In genomic region chr22:46798366-46799057, GRCh38 we compare ENCODE assay signal across 8 cellular contexts. TPM values are rescaled to one million over a fixed set of nuclear protein-coding genes. Genes with fewer than 3 reads are reported as not detected.
DNase-seq lines count a peak whose midpoint lies in the region; ATAC-seq and TF ChIP-seq lines count a peak whose summit lies in the region.

No MANE protein-coding gene starts in this region.

- H3K9me3 Mint-ChIP-seq in activated T-helper 1 cell treated with anti-CD3 and anti-CD28 coated beads, Interleukin-12 subunit alpha, Interleukin-12 subunit beta, Interleukin-2, Interleukin-4 antibody, amounts not matched to agents 30 ng/mL and 10 ng/mL and 1 ng/mL, durations not matched to agents 14 hours and 24 hours and 36 hours, result no peaks in the 10 kb centered on the region

- H3K4me1 ChIP-seq in Panc1 (ENCODE audit: control insufficient read depth, insufficient read depth, low read length), result peaks cover 10% of the 10 kb centered on the region

- H3K4me2 ChIP-seq in neural cell (ENCODE audit: low read length), result no peak overlapping the region

- no peaks in the 10 kb centered on the region for H3K27me3 Mint-ChIP-seq in activated T-helper 1 cell treated with anti-CD3 and anti-CD28 coated beads, Interleukin-12 subunit alpha, Interleukin-12 subunit beta, Interleukin-2, Interleukin-4 antibody, amounts not matched to agents 30 ng/mL and 10 ng/mL and 1 ng/mL, durations not matched to agents 14 hours and 24 hours and 36 hours (ENCODE audit: insufficient read depth)

- no peaks in the 10 kb centered on the region for H3K9me3 ChIP-seq in Panc1 (ENCODE audit: control insufficient read depth, insufficient read depth, low read depth, low read length)
- H3K9me3 ChIP-seq in neural cell (ENCODE audit: low read length), result no peaks in the 10 kb centered on the region

- no peak overlapping the region for H3K4me3 Mint-ChIP-seq in activated T-helper 1 cell treated with anti-CD3 and anti-CD28 coated beads, Interleukin-12 subunit alpha, Interleukin-12 subunit beta, Interleukin-2, Interleukin-4 antibody, amounts not matched to agents 30 ng/mL and 10 ng/mL and 1 ng/mL, durations not matched to agents 14 hours and 24 hours and 36 hours

- TF ChIP-seq RAD21 in neural cell (conservative IDR thresholded peaks at IDR 0.05), result peak; percentile 99

- H3K79me2 ChIP-seq in neural cell (replicated peaks; ENCODE audit: insufficient read depth, low read length), result no peaks in the 10 kb centered on the region

- intact Hi-C loops in Panc1 (cut with micrococcal nuclease; ENCODE audit: unreplicated experiment), result no loop called here
- intact Hi-C loops in activated T-helper 1 cell treated with anti-CD3 and anti-CD28 coated beads, Interleukin-12 subunit alpha, Interleukin-12 subunit beta, Interleukin-2, Interleukin-4 antibody, amounts not matched to agents 30 ng/mL and 10 ng/mL and 1 ng/mL, durations not matched to agents 14 hours and 24 hours and 36 hours (cut with micrococcal nuclease), result loop anchor here (2.0 kb wide), 1 partner anchor 36 kb away; the partner anchor contains the start of gene TBC1D22A

- H3K4me3 ChIP-seq in Panc1 (ENCODE audit: low read depth in 2 of 2, low read length in 2 of 2), result no peak overlapping the region
- no peak overlapping the region for H3K4me3 ChIP-seq in fibroblast of mammary gland (ENCODE audit: control insufficient read depth, low read depth, low read length)
- H3K4me3 ChIP-seq in neural cell (ENCODE audit: low read length), result no peak overlapping the region

- no peaks in the 10 kb centered on the region for H3K36me3 ChIP-seq in Panc1 (ENCODE audit: control insufficient read depth, insufficient read depth, low read length)
- H3K36me3 ChIP-seq in neural cell (ENCODE audit: insufficient read depth, low read length), result peaks cover 4% of the 10 kb centered on the region

- peak; percentile 81 for DNase-seq in COLO829 (ENCODE audit: low spot score)
- peak; percentile 40 for DNase-seq in HK-2 (ENCODE audit: unreplicated experiment)
- DNase-seq in Panc1 (ENCODE audit: low read depth, low spot score), result peak; percentile 22
- peak; percentile 65 for DNase-seq in activated T-helper 1 cell treated with anti-CD3 and anti-CD28 coated beads, Interleukin-12 subunit alpha, Interleukin-12 subunit beta, Interleukin-2, Interleukin-4 antibody, amounts not matched to agents 30 ng/mL and 10 ng/mL and 1 ng/mL, durations not matched to agents 14 hours and 24 hours and 36 hours (ENCODE audit: low spot score)
- DNase-seq in fibroblast of mammary gland (ENCODE audit: low read depth), result peak; percentile 62
- peak; percentile 84 for DNase-seq in stimulated activated naive CD8-positive, alpha-beta T cell treated with anti-CD3 and anti-CD28 coated beads, Interleukin-15, Interleukin-2, amounts not matched to agents 100 U/mL and 50 U/mL, for 24 hours

- CTCF ChIA-PET in Panc1 (lab: Charles Lee), result interaction anchor here (0.6 to 0.9 kb wide), 3 partner anchors 23 to 182 kb away, joined by 3 to 5 read pairs (median 3); no protein-coding TSS in a partner anchor

- H3K27ac Mint-ChIP-seq in activated T-helper 1 cell treated with anti-CD3 and anti-CD28 coated beads, Interleukin-12 subunit alpha, Interleukin-12 subunit beta, Interleukin-2, Interleukin-4 antibody, amounts not matched to agents 30 ng/mL and 10 ng/mL and 1 ng/mL, durations not matched to agents 14 hours and 24 hours and 36 hours, result peak overlapping the region; percentile 82

- TF ChIP-seq CTCF in Panc1 (IDR thresholded peaks at IDR 0.05) (peak; percentile 91), fibroblast of mammary gland (conservative IDR thresholded peaks at IDR 0.05; ENCODE audit: control insufficient read depth, insufficient read depth, low read depth, low read length) (peak; percentile 92), neural cell (IDR thresholded peaks at IDR 0.05; ENCODE audit: poor library complexity, severe bottlenecking) (peak; percentile 98)

- POLR2A ChIA-PET in Panc1 (lab: Charles Lee), result no interaction called here

- H3K4me1 Mint-ChIP-seq in activated T-helper 1 cell treated with anti-CD3 and anti-CD28 coated beads, Interleukin-12 subunit alpha, Interleukin-12 subunit beta, Interleukin-2, Interleukin-4 antibody, amounts not matched to agents 30 ng/mL and 10 ng/mL and 1 ng/mL, durations not matched to agents 14 hours and 24 hours and 36 hours (ENCODE audit: low read depth), result peaks cover 20% of the 10 kb centered on the region

- ATAC-seq in Panc1 (peak; percentile 93), HG03196 (IDR thresholded peaks at IDR 0.05; ENCODE audit: unreplicated experiment) (no peak)
- ATAC-seq in stimulated activated naive CD8-positive, alpha-beta T cell treated with anti-CD3 and anti-CD28 coated beads, Interleukin-15, Interleukin-2, amounts not matched to agents 100 U/mL and 50 U/mL, for 24 hours, result peak; percentile 79

- no TSS peak for BruUV-seq in Panc1 (replicated peaks; lab: Mats Ljungman, UMichigan)

- H3K27me3 ChIP-seq in Panc1 (ENCODE audit: control insufficient read depth, insufficient read depth, low read length) (no peaks in the 10 kb centered on the region), neural cell (ENCODE audit: insufficient read depth, low read depth, low read length) (no peaks in the 10 kb centered on the region)

- H3F3A ChIP-seq in neural cell (ENCODE audit: insufficient read depth, low read length, poor library complexity, severe bottlenecking), result no peaks in the 10 kb centered on the region

- H4K20me1 ChIP-seq in neural cell (ENCODE audit: insufficient read depth), result no peaks in the 10 kb centered on the region

- in situ Hi-C loops in Panc1 (cut with HindIII; ENCODE audit: low pct_unique_long_range_greater_than_20kb, low sequenced_read_pairs), result no loop called here

- H3K9me2 ChIP-seq in neural cell (ENCODE audit: insufficient read depth, low read length), result no peaks in the 10 kb centered on the region

- no peak for TF ChIP-seq EP300 in neural cell (conservative IDR thresholded peaks at IDR 0.05; ENCODE audit: poor library complexity, severe bottlenecking)

- H2AFZ ChIP-seq in neural cell (ENCODE audit: low read depth, low read length), result no peak overlapping the region

- peaks cover 37% of the 10 kb centered on the region for H3K36me3 Mint-ChIP-seq in activated T-helper 1 cell treated with anti-CD3 and anti-CD28 coated beads, Interleukin-12 subunit alpha, Interleukin-12 subunit beta, Interleukin-2, Interleukin-4 antibody, amounts not matched to agents 30 ng/mL and 10 ng/mL and 1 ng/mL, durations not matched to agents 14 hours and 24 hours and 36 hours (ENCODE audit: low read depth)

- no peak overlapping the region for H3K9ac ChIP-seq in neural cell (ENCODE audit: low read length)

- no peak overlapping the region for H3K27ac ChIP-seq in Panc1 (ENCODE audit: low read length)
- no peak overlapping the region for H3K27ac ChIP-seq in neural cell (ENCODE audit: low read length)

TF ChIP-seq in neural cell, 6 proteins besides CTCF, POLR2A, EP300 and RAD21:
- TF ChIP-seq MXI1 (conservative IDR thresholded peaks at IDR 0.05; ENCODE audit: poor library complexity, severe bottlenecking) (no peak), SMC3 (conservative IDR thresholded peaks at IDR 0.05; ENCODE audit: poor library complexity) (peak; percentile 98)
TF ChIP-seq in neural cell: peak in this region for 1.

RNA-seq across cellular contexts. Expression of gene TBC1D22A, which starts 36.1 kb away (rescaled TPM):
- total RNA-seq in Panc1 (2021; ENCODE audit: unreplicated experiment), result 28.7 TPM
- polyA plus RNA-seq in Panc1 (2012; ENCODE audit: insufficient read length), result 35.6 TPM
- total RNA-seq in activated T-helper 1 cell treated with anti-CD3 and anti-CD28 coated beads, Interleukin-12 subunit alpha, Interleukin-12 subunit beta, Interleukin-2, Interleukin-4 antibody, amounts not matched to agents 30 ng/mL and 10 ng/mL and 1 ng/mL, durations not matched to agents 14 hours and 24 hours and 36 hours, result 42.4 and 48.1 TPM in 2 replicates
- polyA plus RNA-seq in neural cell, result 9.3 and 10.4 TPM in 2 replicates
- 8.2 and 10.5 TPM in 2 replicates for polyA minus RNA-seq in neural cell

Comparison
In these comparisons a context has a peak if more than half of its experiments do, and no peak if none do; other contexts are left out.
1. DNase-seq: peak in every context shown above with its lines; median percentile 84 in stimulated activated naive CD8-positive, alpha-beta T cell treated with anti-CD3 and anti-CD28 coated beads, Interleukin-15, Interleukin-2, amounts not matched to agents 100 U/mL and 50 U/mL, for 24 hours; 81 in COLO829; 65 in activated T-helper 1 cell treated with anti-CD3 and anti-CD28 coated beads, Interleukin-12 subunit alpha, Interleukin-12 subunit beta, Interleukin-2, Interleukin-4 antibody, amounts not matched to agents 30 ng/mL and 10 ng/mL and 1 ng/mL, durations not matched to agents 14 hours and 24 hours and 36 hours; 62 in fibroblast of mammary gland; 40 in HK-2; 22 in Panc1.